19 cellular contexts compared by ENCODE assay signal in genomic region chr11:12403122-12403994, GRCh38. TPM values are rescaled to one million over a fixed set of nuclear protein-coding genes. Genes with fewer than 3 reads are reported as not detected.
DNase-seq lines count a peak whose midpoint lies in the region; ATAC-seq and TF ChIP-seq lines count a peak whose summit lies in the region.
"Had no signal": no experiment of that assay in that cellular context is flagged by ENCODE, and none has a peak within 500 bp of the region (broad histone marks: within the 10 kb centered on the region; RNA-seq: fewer than 3 reads in every experiment).

No MANE protein-coding gene starts in this region.

- H2BK15ac ChIP-seq in mesenchymal stem cell (ENCODE audit: low read depth, poor library complexity, severe bottlenecking), result no peak overlapping the region

- H3K9me3 Mint-ChIP-seq in GM23338, result peaks cover 4% of the 10 kb centered on the region; the same call in 2 of the 3 replicates
- no peaks in the 10 kb centered on the region for H3K9me3 Mint-ChIP-seq in chondrocyte (ENCODE audit: low read depth)
- H3K9me3 Mint-ChIP-seq in naive thymus-derived CD4-positive, alpha-beta T cell, result no peaks in the 10 kb centered on the region
- H3K9me3 Mint-ChIP-seq: activated CD4-positive, alpha-beta memory T cell treated with anti-CD3 and anti-CD28 coated beads, Interleukin-2, amount 10 ng/mL, durations not matched to agents 7 days and 5 days; activated naive CD8-positive, alpha-beta T cell treated with anti-CD3 and anti-CD28 coated beads for 36 hours; activated T-cell treated with anti-CD3 and anti-CD28 coated beads, Interleukin-2, amount 50 U/mL, for 72 hours; central memory CD8-positive, alpha-beta T cell; neural crest cell had no signal

- 0 out of 2 replicates have a peak overlapping the region, but pooled peaks have one; percentile 23 for H3K27ac ChIP-seq in GM23338 (ENCODE audit: low read depth)
- H3K27ac ChIP-seq in mesenchymal stem cell (ENCODE audit: low read length, poor library complexity, severe bottlenecking), result peak overlapping the region; percentile 28
- H3K27ac ChIP-seq in stomach, result peak overlapping the region in 4 of 5 donors; percentile 70 to 97 (median 76)
- no peak overlapping the region for H3K27ac ChIP-seq in naive thymus-derived CD4-positive, alpha-beta T cell (ENCODE audit: low read depth, low read length)
- H3K27ac ChIP-seq: gastrocnemius medialis had no signal

- H4K20me1 ChIP-seq in GM23338 (replicated peaks; ENCODE audit: insufficient read depth), result no peaks in the 10 kb centered on the region

- peak overlapping the region; percentile 41 for H4K91ac ChIP-seq in mesenchymal stem cell (ENCODE audit: low read length)

- H3K9ac ChIP-seq in mesenchymal stem cell (ENCODE audit: low read length), result no peak overlapping the region

- POLR2A ChIA-PET in naive thymus-derived CD4-positive, alpha-beta T cell (lab: Charles Lee), result interaction anchor here (0.5 kb wide), 1 partner anchor 501 kb away, joined by 3 read pairs; no protein-coding TSS in a partner anchor

- H3K36me3 ChIP-seq in GM23338 (ENCODE audit: insufficient read depth) (no peaks in the 10 kb centered on the region), mesenchymal stem cell (ENCODE audit: control insufficient read depth in 1 of 2, insufficient read depth in 2 of 2, low read depth in 1 of 2, low read length in 2 of 2) (peaks cover 0 to 3% of the 10 kb centered on the region in 2 experiments), stomach (no peaks in the 10 kb centered on the region)
- H3K36me3 ChIP-seq in naive thymus-derived CD4-positive, alpha-beta T cell (ENCODE audit: control insufficient read depth in 2 of 3, insufficient read depth in 3 of 3, low read length in 3 of 3), result no peaks in the 10 kb centered on the region
- H3K36me3 ChIP-seq: gastrocnemius medialis had no signal

- H3K4me3 ChIP-seq in GM23338 (no peak overlapping the region), mesenchymal stem cell (ENCODE audit: insufficient read depth in 1 of 2, low read depth in 1 of 2, low read length in 2 of 2) (no peak overlapping the region), stomach (no peak overlapping the region)
- H3K4me3 ChIP-seq in naive thymus-derived CD4-positive, alpha-beta T cell (ENCODE audit: low read length), result no peak overlapping the region
- H3K4me3 ChIP-seq: gastrocnemius medialis had no signal

- H3K27me3 ChIP-seq in GM23338 (ENCODE audit: insufficient read depth) (no peaks in the 10 kb centered on the region), mesenchymal stem cell (ENCODE audit: control insufficient read depth in 1 of 2, insufficient read depth in 1 of 2, low read length in 2 of 2) (no peaks in the 10 kb centered on the region), stomach (no peaks in the 10 kb centered on the region)
- H3K27me3 ChIP-seq in naive thymus-derived CD4-positive, alpha-beta T cell (ENCODE audit: control insufficient read depth in 2 of 2, insufficient read depth in 2 of 2, low read length in 2 of 2), result no peaks in the 10 kb centered on the region
- H3K27me3 ChIP-seq: gastrocnemius medialis had no signal

- no peaks in the 10 kb centered on the region for H3F3A ChIP-seq in GM23338 (replicated peaks; ENCODE audit: low read depth)

- H3K4me1 Mint-ChIP-seq in GM23338 (peaks cover 13% of the 10 kb centered on the region), chondrocyte (ENCODE audit: low read depth) (peaks cover 68% of the 10 kb centered on the region), T-helper 17 cell (no peaks in the 10 kb centered on the region)
- H3K4me1 Mint-ChIP-seq in naive thymus-derived CD4-positive, alpha-beta T cell, result peaks cover 0 to 5% (median 0%) of the 10 kb centered on the region in 7 donors
- H3K4me1 Mint-ChIP-seq: activated CD4-positive, alpha-beta memory T cell treated with anti-CD3 and anti-CD28 coated beads, Interleukin-2, amount 10 ng/mL, durations not matched to agents 7 days and 5 days; activated naive CD8-positive, alpha-beta T cell treated with anti-CD3 and anti-CD28 coated beads for 36 hours; central memory CD8-positive, alpha-beta T cell had no signal

- TF ChIP-seq CTCF in GM23338 (conservative IDR thresholded peaks at IDR 0.05; ENCODE audit: low read depth in 2 of 2) (no peak), chondrocyte (IDR thresholded peaks at IDR 0.05) (no peak), stomach (IDR thresholded peaks at IDR 0.05) (no peak)

- peak overlapping the region in 1 of 2 experiments; percentile 15 for H2BK12ac ChIP-seq in mesenchymal stem cell (ENCODE audit: low read length in 2 of 2)

- peaks cover 18% of the 10 kb centered on the region for H3K79me1 ChIP-seq in mesenchymal stem cell (replicated peaks; ENCODE audit: low read length, poor library complexity, severe bottlenecking)

- no peak overlapping the region for H4K8ac ChIP-seq in mesenchymal stem cell (ENCODE audit: low read length)

- no peak for TF ChIP-seq POLR2A in stomach (IDR thresholded peaks at IDR 0.05)

- H3K9me3 ChIP-seq in mesenchymal stem cell (ENCODE audit: control insufficient read depth, low read length) (no peaks in the 10 kb centered on the region), stomach (no peaks in the 10 kb centered on the region), T-helper 17 cell (ENCODE audit: control insufficient read depth, low read length, poor library complexity, severe bottlenecking) (no peaks in the 10 kb centered on the region)
- no peaks in the 10 kb centered on the region for H3K9me3 ChIP-seq in naive thymus-derived CD4-positive, alpha-beta T cell (ENCODE audit: control insufficient read depth in 2 of 3, low read length in 3 of 3)
- H3K9me3 ChIP-seq: gastrocnemius medialis had no signal

- H3K27ac Mint-ChIP-seq in GM23338 (no peak overlapping the region), chondrocyte (ENCODE audit: unreplicated experiment) (peak overlapping the region; percentile 93), T-helper 17 cell (no peak overlapping the region)
- peak overlapping the region in 1 of 9 donors; percentile 56 for H3K27ac Mint-ChIP-seq in naive thymus-derived CD4-positive, alpha-beta T cell
- H3K27ac Mint-ChIP-seq: activated CD4-positive, alpha-beta memory T cell treated with anti-CD3 and anti-CD28 coated beads, Interleukin-2, amount 10 ng/mL, durations not matched to agents 7 days and 5 days; activated naive CD8-positive, alpha-beta T cell treated with anti-CD3 and anti-CD28 coated beads for 36 hours; activated T-cell treated with anti-CD3 and anti-CD28 coated beads, Interleukin-2, amount 50 U/mL, for 72 hours had no signal

- ATAC-seq in GM23338 (peak; percentile 66), HG02973 (IDR thresholded peaks at IDR 0.05; ENCODE audit: unreplicated experiment) (no peak), T-helper 17 cell (no peak)
- no peak for ATAC-seq in naive thymus-derived CD4-positive, alpha-beta T cell
- ATAC-seq: activated T-cell treated with anti-CD3 and anti-CD28 coated beads, Interleukin-2, amount 50 U/mL, for 72 hours; gastrocnemius medialis had no signal

- H2AFZ ChIP-seq in GM23338 (no peak overlapping the region), mesenchymal stem cell (ENCODE audit: low read depth, low read length) (no peak overlapping the region)

- no peak for TF ChIP-seq EP300 in stomach (IDR thresholded peaks at IDR 0.05)

- no peak overlapping the region for H3K4me2 ChIP-seq in GM23338
- no peak overlapping the region for H3K4me2 ChIP-seq in mesenchymal stem cell (ENCODE audit: low read length, poor library complexity, severe bottlenecking)

- H3K14ac ChIP-seq in mesenchymal stem cell (ENCODE audit: low read length in 2 of 2), result no peak overlapping the region

- no peak overlapping the region for H3K4ac ChIP-seq in mesenchymal stem cell (ENCODE audit: low read depth in 1 of 2, low read length in 2 of 2)

- no peak overlapping the region for H2BK120ac ChIP-seq in mesenchymal stem cell (ENCODE audit: low read depth, low read length)

- H3K27me3 Mint-ChIP-seq in GM23338 (ENCODE audit: insufficient read depth, low read depth, poor library complexity) (peaks cover 2% of the 10 kb centered on the region), chondrocyte (ENCODE audit: low read depth) (no peaks in the 10 kb centered on the region), T-helper 17 cell (peaks cover 6% of the 10 kb centered on the region)
- peaks cover 0 to 12% (median 0%) of the 10 kb centered on the region in 5 donors for H3K27me3 Mint-ChIP-seq in naive thymus-derived CD4-positive, alpha-beta T cell
- H3K27me3 Mint-ChIP-seq: activated naive CD8-positive, alpha-beta T cell treated with anti-CD3 and anti-CD28 coated beads for 36 hours had no signal

- peak overlapping the region in 1 of 2 experiments; percentile 19 for H3K18ac ChIP-seq in mesenchymal stem cell (ENCODE audit: low read depth in 1 of 2, low read length in 2 of 2)

- H3K9me2 ChIP-seq in GM23338 (ENCODE audit: insufficient read depth), result no peaks in the 10 kb centered on the region

- DNase-seq in GM23338 (ENCODE audit: low spot score), result no peak
- DNase-seq in chondrocyte (ENCODE audit: low spot score), result no peak
- DNase-seq in mesenchymal stem cell, result no peak
- DNase-seq in stomach, result no peak
- DNase-seq in naive thymus-derived CD4-positive, alpha-beta T cell, result no peak
- DNase-seq in T-helper 17 cell, result no peak
- no peak for DNase-seq in GM19240 (ENCODE audit: insufficient read length, low spot score)
- DNase-seq: activated CD4-positive, alpha-beta memory T cell treated with anti-CD3 and anti-CD28 coated beads, Interleukin-2, amount 10 ng/mL, durations not matched to agents 7 days and 5 days; activated naive CD8-positive, alpha-beta T cell treated with anti-CD3 and anti-CD28 coated beads for 36 hours; activated T-cell treated with anti-CD3 and anti-CD28 coated beads, Interleukin-2, amount 50 U/mL, for 72 hours; gastrocnemius medialis; Kasumi-1; NCI-H1417; NK-92 treated with Interleukin-12 subunit alpha and Interleukin-12 subunit beta, amount 100 ng/mL, for 24 hours; RPMI8226; stimulated activated CD4-positive, alpha-beta T cell treated with anti-CD3 and anti-CD28 coated beads, Interleukin-4, amount 100 ng/mL, for 4 hours had no signal

- 0 out of 2 replicates have a peak, but pooled peaks cover 14% of the 10 kb centered on the region for H3K4me1 ChIP-seq in GM23338 (ENCODE audit: insufficient read depth)
- peaks cover 20% of the 10 kb centered on the region for H3K4me1 ChIP-seq in mesenchymal stem cell (ENCODE audit: control insufficient read depth, insufficient read depth, low read depth, low read length)
- H3K4me1 ChIP-seq in stomach, result peaks cover 25 to 84% (median 55%) of the 10 kb centered on the region in 4 donors
- H3K4me1 ChIP-seq in naive thymus-derived CD4-positive, alpha-beta T cell (ENCODE audit: control insufficient read depth in 2 of 2, insufficient read depth in 2 of 2, low read length in 2 of 2), result no peaks in the 10 kb centered on the region
- H3K4me1 ChIP-seq: gastrocnemius medialis had no signal

- H3K79me2 ChIP-seq in GM23338 (replicated peaks; ENCODE audit: insufficient read depth), result no peaks in the 10 kb centered on the region; the same call in 1 of the 2 replicates

- CTCF ChIA-PET in naive thymus-derived CD4-positive, alpha-beta T cell (lab: Charles Lee), result interaction anchor here (0.6 to 1.1 kb wide), 2 partner anchors 71 to 72 kb away, joined by 4 to 5 read pairs; no protein-coding TSS in a partner anchor

- H3K4me3 Mint-ChIP-seq in GM23338 (no peak overlapping the region), chondrocyte (ENCODE audit: unreplicated experiment) (peak overlapping the region; percentile 20), T-helper 17 cell (no peak overlapping the region)
- H3K4me3 Mint-ChIP-seq in naive thymus-derived CD4-positive, alpha-beta T cell, result no peak overlapping the region
- H3K4me3 Mint-ChIP-seq: activated CD4-positive, alpha-beta memory T cell treated with anti-CD3 and anti-CD28 coated beads, Interleukin-2, amount 10 ng/mL, durations not matched to agents 7 days and 5 days; activated naive CD8-positive, alpha-beta T cell treated with anti-CD3 and anti-CD28 coated beads for 36 hours; activated T-cell treated with anti-CD3 and anti-CD28 coated beads, Interleukin-2, amount 50 U/mL, for 72 hours; central memory CD8-positive, alpha-beta T cell; neural crest cell had no signal

- H3K36me3 Mint-ChIP-seq in GM23338 (ENCODE audit: low read depth) (peaks cover 3% of the 10 kb centered on the region; the same call in 2 of the 3 replicates), chondrocyte (ENCODE audit: low read depth) (peaks cover 1% of the 10 kb centered on the region), T-helper 17 cell (ENCODE audit: low read depth) (no peaks in the 10 kb centered on the region)
- no peaks in the 10 kb centered on the region for H3K36me3 Mint-ChIP-seq in naive thymus-derived CD4-positive, alpha-beta T cell
- H3K36me3 Mint-ChIP-seq: activated naive CD8-positive, alpha-beta T cell treated with anti-CD3 and anti-CD28 coated beads for 36 hours had no signal

- intact Hi-C loops in stomach (cut with DNase I; ENCODE audit: low total_unique reads), result no loop called here
- intact Hi-C loops in naive thymus-derived CD4-positive, alpha-beta T cell (cut with micrococcal nuclease), result loop anchor here in 1 of 2 donors (10.0 kb wide), 1 partner anchor 69 kb away; no protein-coding TSS in a partner anchor

- no peak overlapping the region for H3K23ac ChIP-seq in mesenchymal stem cell (ENCODE audit: low read length in 2 of 2)

- 88% methylated on average over 2 of the region's 3 CpGs for WGBS in mesenchymal stem cell
- 38 to 55% (median 51%) methylated on average over 3 of the region's 3 CpGs for WGBS in stomach, 5 donors

- H2AK5ac ChIP-seq in mesenchymal stem cell (ENCODE audit: low read length, severe bottlenecking), result peak overlapping the region; percentile 46

- no peak overlapping the region for H2BK5ac ChIP-seq in mesenchymal stem cell (ENCODE audit: low read depth, low read length, poor library complexity, severe bottlenecking)

RNA-seq across cellular contexts. Expression of gene PARVA, which starts 26.0 kb away (rescaled TPM):
- 6.9 and 7.6 TPM in 2 replicates for total RNA-seq in GM23338 (2014; rRNA removed; shearing (Covaris generic))
- 5.1 and 5.8 TPM in 2 replicates for polyA plus RNA-seq in GM23338 (2016; fragmentation: Nextera tagmentation; extraction: Ambion mirVana)
- total RNA-seq in chondrocyte, result 147 to 170 TPM (median 158 TPM) in 3 replicates
- polyA plus RNA-seq in mesenchymal stem cell (2013, experiment 1 of 2), result 109 TPM
- 110 TPM for polyA plus RNA-seq in mesenchymal stem cell (2013, experiment 2 of 2)
- total RNA-seq in stomach, result 100 to 1,000 TPM in 1 of 5 donors, 10 to 100 TPM in 4; 42.9 to 116 (median 54.8) TPM
- polyA plus RNA-seq in stomach, result 10 to 100 TPM; 18.8 to 31.5 (median 26.3) TPM
- under 1 TPM; 0.07 to 0.97 (median 0.73) TPM for total RNA-seq in naive thymus-derived CD4-positive, alpha-beta T cell
- polyA plus RNA-seq in naive thymus-derived CD4-positive, alpha-beta T cell, result under 1 TPM; 0.38 to 0.69 TPM
- total RNA-seq in T-helper 17 cell, result 1 to 10 TPM in 1 of 2 donors, under 1 TPM in 1; 0.16 to 1.8 TPM
- total RNA-seq: activated T-cell treated with anti-CD3 and anti-CD28 coated beads, Interleukin-2, amount 50 U/mL, for 72 hours had no signal
